32 cellular contexts compared by ENCODE assay signal in genomic region chr14:28755198-28755794, GRCh38. TPM values are rescaled to one million over a fixed set of nuclear protein-coding genes. Genes with fewer than 3 reads are reported as not detected.
DNase-seq lines count a peak whose midpoint lies in the region; ATAC-seq and TF ChIP-seq lines count a peak whose summit lies in the region.
"Had no signal": no experiment of that assay in that cellular context is flagged by ENCODE, and none has a peak within 500 bp of the region (broad histone marks: within the 10 kb centered on the region; RNA-seq: fewer than 3 reads in every experiment).

No MANE protein-coding gene starts in this region.

- H3K27ac Mint-ChIP-seq in WTC11: no peak overlapping the region
- H3K27ac Mint-ChIP-seq: natural killer cell treated with Interleukin-12 subunit alpha and Interleukin-12 subunit beta and Interleukin-15 and Interleukin-18, amount 100 ng/mL, for 72 hours had no signal

- POLR2A ChIA-PET in WTC11 (lab: Charles Lee): no interaction called here

- CTCF ChIA-PET in WTC11 (lab: Charles Lee): interaction anchor here (1.0 to 6.2 kb wide), 4 partner anchors 11 to 1515 kb away, joined by 3 to 60 read pairs (median 18); partner anchors contain the start of gene FOXG1

- H3K27me3 Mint-ChIP-seq in WTC11 (ENCODE audit: low read depth): peaks cover 72% of the 10 kb centered on the region

- peaks cover 43% of the 10 kb centered on the region for H3K4me1 Mint-ChIP-seq in WTC11
- H3K4me1 Mint-ChIP-seq: CD4-positive, CD25-positive, alpha-beta regulatory T cell had no signal

- peak overlapping the region; percentile 37; the same call in 1 of the 2 replicates for H3K4me3 Mint-ChIP-seq in WTC11
- H3K4me3 Mint-ChIP-seq: CD4-positive, CD25-positive, alpha-beta regulatory T cell; natural killer cell treated with Interleukin-12 subunit alpha and Interleukin-12 subunit beta and Interleukin-15 and Interleukin-18, amount 100 ng/mL, for 72 hours had no signal

- no peak for TF ChIP-seq CTCF in WTC11 (IDR thresholded peaks at IDR 0.05)

- H3K36me3 Mint-ChIP-seq in WTC11: no peaks in the 10 kb centered on the region
- H3K36me3 Mint-ChIP-seq: CD4-positive, CD25-positive, alpha-beta regulatory T cell had no signal

- ATAC-seq in WTC11 (no peak), GM19463 (IDR thresholded peaks at IDR 0.05; ENCODE audit: unreplicated experiment) (no peak)
- ATAC-seq: body of pancreas; gastroesophageal sphincter; GM12878; natural killer cell treated with Interleukin-12 subunit alpha and Interleukin-12 subunit beta and Interleukin-15 and Interleukin-18, amount 100 ng/mL, for 72 hours had no signal

- H3K9me3 Mint-ChIP-seq in WTC11: no peaks in the 10 kb centered on the region

- peak overlapping the region; percentile 9 for H3K27ac ChIP-seq in temporal lobe (ENCODE audit: low read depth, low read length)
- H3K27ac ChIP-seq: 22Rv1, body of pancreas, gastroesophageal sphincter, suprapubic skin had no signal

- peak; percentile 27 for DNase-seq in NCI-H146 (lab: John Stamatoyannopoulos, UW)
- DNase-seq in NCI-H146 treated with DMSO at 0.1 percent for 48 hours (lab: John Stamatoyannopoulos, UW; ENCODE audit: unreplicated experiment): no peak
- DNase-seq in WTC11 (ENCODE audit: low spot score): no peak
- DNase-seq in inferior parietal cortex (ENCODE audit: extremely low spot score): peak; percentile 40
- DNase-seq in NCI-H1930 (lab: John Stamatoyannopoulos, UW): no peak
- DNase-seq in C1 segment of cervical spinal cord (lab: John Stamatoyannopoulos, UW): no peak
- DNase-seq: activated CD4-positive, CD25-positive, alpha-beta regulatory T cell; activated naive CD4-positive, alpha-beta T cell; activated T-cell treated with anti-CD3 and anti-CD28 coated beads, Interleukin-2, amount 50 U/mL, for 48 hours; body of pancreas; CD4-positive, CD25-positive, alpha-beta regulatory T cell; cerebellar nuclear complex; IMR-90; mammary epithelial cell; NCI-H1092 treated with DMSO at 0.1 percent for 48 hours; NCI-H187 treated with DMSO at 0.1 percent for 48 hours; NCI-H524 treated with DMSO at 0.1 percent for 48 hours; stimulated activated naive CD4-positive, alpha-beta T cell had no signal

TF ChIP-seq in WTC11, 78 proteins besides CTCF, POLR2A, EP300 and RAD21 (continues in another document):
- TF ChIP-seq ELF4 (CRISPR knock-in tag; IDR thresholded peaks at IDR 0.05; ENCODE audit: low read depth) (no peak), JAZF1 (CRISPR knock-in tag; IDR thresholded peaks at IDR 0.05) (no peak), AR (CRISPR knock-in tag; IDR thresholded peaks at IDR 0.05) (no peak), ZNF532 (CRISPR knock-in tag; IDR thresholded peaks at IDR 0.05; ENCODE audit: borderline replicate concordance) (no peak), E2F4 (CRISPR knock-in tag; IDR thresholded peaks at IDR 0.05; ENCODE audit: borderline replicate concordance, low read depth) (no peak), ATF1 (CRISPR knock-in tag; IDR thresholded peaks at IDR 0.05) (no peak), FOXP4 (CRISPR knock-in tag; IDR thresholded peaks at IDR 0.05) (no peak), MYBL2 (CRISPR knock-in tag; IDR thresholded peaks at IDR 0.05) (no peak), ATF6 (CRISPR knock-in tag; IDR thresholded peaks at IDR 0.05) (no peak)

RNA-seq across cellular contexts. Expression of gene FOXG1, which starts 11.3 kb away (rescaled TPM):
- total RNA-seq in WTC11 (2021) (0.09 to 0.18 TPM (median 0.16 TPM) in 3 replicates), temporal lobe (54.8 TPM)
- total RNA-seq: body of pancreas; CD4-positive, CD25-positive, alpha-beta regulatory T cell; IMR-90; LHCN-M2; mammary epithelial cell; mucosa of gallbladder; natural killer cell treated with Interleukin-12 subunit alpha and Interleukin-12 subunit beta and Interleukin-15 and Interleukin-18, amount 100 ng/mL, for 72 hours; osteocyte; renal cortical epithelial cell; smooth muscle cell; suprapubic skin; T-helper 1 cell treated with Interleukin-12 subunit alpha and Interleukin-12 subunit beta and Interleukin-4 antibody, amounts not matched to agents 30 ng/mL and 1 ng/mL, for 36 hours; urinary bladder had no signal

Comparison
In these comparisons a context has a peak if more than half of its experiments do, and no peak if none do; other contexts are left out.
1. DNase-seq: peak in NCI-H146 (single experiment) and inferior parietal cortex (single experiment); none in NCI-H146 treated with DMSO at 0.1 percent for 48 hours (single experiment), WTC11 (single experiment), NCI-H1930 (0 of 2) and C1 segment of cervical spinal cord (0 of 14).
2. RNA of gene FOXG1, which starts 11.3 kb away (total RNA-seq): 54.8 TPM in temporal lobe (single experiment); 0.09 to 0.18 TPM in WTC11; every median in the first group is over 10 times any median in the second.